12 cellular contexts compared by ENCODE assay signal in the genomic region with DNA sequence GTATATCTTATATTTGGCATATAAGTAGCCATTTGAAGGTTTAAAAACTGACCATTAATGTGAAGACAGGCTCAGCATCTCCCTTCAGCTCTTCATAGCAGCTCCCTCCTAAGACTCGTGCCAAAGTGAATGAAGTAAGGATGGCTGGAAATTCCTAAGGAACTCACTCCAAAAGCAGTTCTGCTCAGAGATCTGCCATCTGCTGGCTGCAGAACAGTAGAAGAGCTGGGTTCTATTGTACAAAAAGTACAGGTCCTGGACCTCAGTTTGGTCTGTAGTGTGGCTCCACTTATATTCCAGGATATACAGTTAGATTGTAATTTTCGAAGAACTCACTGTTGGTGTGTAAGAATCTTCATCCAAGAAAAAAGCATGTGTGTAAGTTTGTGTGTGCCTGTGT.
DNase-seq lines count a peak whose midpoint lies in the region; ATAC-seq and TF ChIP-seq lines count a peak whose summit lies in the region.
"Had no signal": no experiment of that assay in that cellular context is flagged by ENCODE, and none has a peak within 500 bp of the region (broad histone marks: within the 10 kb centered on the region; RNA-seq: fewer than 3 reads in every experiment).

No MANE protein-coding gene starts in this region.

- H3K36me3 ChIP-seq in RWPE2 (ENCODE audit: low read depth) (no peaks in the 10 kb centered on the region), fibroblast of lung (ENCODE audit: control insufficient read depth, insufficient read depth, low read length) (peaks cover 2% of the 10 kb centered on the region), neural cell (ENCODE audit: insufficient read depth, low read length) (peaks cover 8% of the 10 kb centered on the region), left lung (peaks cover 0 to 93% of the 10 kb centered on the region in 2 donors)

- DNase-seq in AG20443 (ENCODE audit: low spot score) = peak; percentile 85
- no peak for DNase-seq in RWPE2 (ENCODE audit: low spot score)
- peak; percentile 50 to 81 for DNase-seq in fibroblast of lung (ENCODE audit: low read depth in 2 of 2)
- no peak for DNase-seq in activated CD8-positive, alpha-beta memory T cell treated with anti-CD3 and anti-CD28 coated beads, Interleukin-2, amount 50 U/mL, for 4 hours
- DNase-seq in left lung = no peak
- DNase-seq in activated T-helper 1 cell treated with anti-CD3 and anti-CD28 coated beads, Interleukin-12 subunit alpha, Interleukin-12 subunit beta, Interleukin-2, Interleukin-4 antibody, amounts not matched to agents 30 ng/mL and 10 ng/mL and 1 ng/mL, durations not matched to agents 14 hours and 24 hours and 36 hours (ENCODE audit: low spot score) = no peak
- DNase-seq in DMS153 treated with DMSO at 0.1 percent for 48 hours (lab: John Stamatoyannopoulos, UW; ENCODE audit: unreplicated experiment) = no peak
- DNase-seq: effector CD4-positive, alpha-beta T cell; stimulated activated CD4-positive, alpha-beta T cell treated with anti-CD3 and anti-CD28 coated beads, Interleukin-15, amount 100 ng/mL, for 24 hours; stomach; T-helper 1 cell had no signal

- no peak for TF ChIP-seq EP300 in neural cell (conservative IDR thresholded peaks at IDR 0.05; ENCODE audit: poor library complexity, severe bottlenecking)

- H3K9me3 ChIP-seq in RWPE2 (ENCODE audit: severe bottlenecking) = no peaks in the 10 kb centered on the region
- no peaks in the 10 kb centered on the region for H3K9me3 ChIP-seq in fibroblast of lung (ENCODE audit: control insufficient read depth, insufficient read depth, low read depth, low read length)
- no peaks in the 10 kb centered on the region for H3K9me3 ChIP-seq in neural cell (ENCODE audit: low read length)
- H3K9me3 ChIP-seq in left lung = no peaks in the 10 kb centered on the region
- H3K9me3 ChIP-seq: stomach had no signal

- H3K27ac ChIP-seq in RWPE2 (ENCODE audit: poor library complexity, severe bottlenecking) = no peak overlapping the region
- no peak overlapping the region for H3K27ac ChIP-seq in fibroblast of lung (ENCODE audit: insufficient read depth, low read length)
- H3K27ac ChIP-seq in neural cell (ENCODE audit: low read length) = no peak overlapping the region
- H3K27ac ChIP-seq in left lung = no peak overlapping the region
- H3K27ac ChIP-seq: stomach had no signal

- intact Hi-C loops in left lung (cut with DNase I) = loop anchor here in 1 of 2 donors (10.0 kb wide), 1 partner anchor 480 kb away; no protein-coding TSS in a partner anchor
- intact Hi-C loops in activated T-helper 1 cell treated with anti-CD3 and anti-CD28 coated beads, Interleukin-12 subunit alpha, Interleukin-12 subunit beta, Interleukin-2, Interleukin-4 antibody, amounts not matched to agents 30 ng/mL and 10 ng/mL and 1 ng/mL, durations not matched to agents 14 hours and 24 hours and 36 hours (cut with micrococcal nuclease) = no loop called here

- H3K27me3 ChIP-seq in RWPE2 (ENCODE audit: insufficient read depth, poor library complexity, severe bottlenecking) (no peaks in the 10 kb centered on the region), fibroblast of lung (ENCODE audit: control insufficient read depth, insufficient read depth, low read length) (no peaks in the 10 kb centered on the region), neural cell (ENCODE audit: insufficient read depth, low read depth, low read length) (no peaks in the 10 kb centered on the region), left lung (no peaks in the 10 kb centered on the region)
- H3K27me3 ChIP-seq: stomach had no signal

- H3K4me2 ChIP-seq in fibroblast of lung (ENCODE audit: extremely low read depth, insufficient read depth, low read length) (no peak overlapping the region), neural cell (ENCODE audit: low read length) (no peak overlapping the region)

- no peaks in the 10 kb centered on the region for H3K4me1 Mint-ChIP-seq in activated T-helper 1 cell treated with anti-CD3 and anti-CD28 coated beads, Interleukin-12 subunit alpha, Interleukin-12 subunit beta, Interleukin-2, Interleukin-4 antibody, amounts not matched to agents 30 ng/mL and 10 ng/mL and 1 ng/mL, durations not matched to agents 14 hours and 24 hours and 36 hours (ENCODE audit: low read depth)

- H3K27me3 Mint-ChIP-seq in activated T-helper 1 cell treated with anti-CD3 and anti-CD28 coated beads, Interleukin-12 subunit alpha, Interleukin-12 subunit beta, Interleukin-2, Interleukin-4 antibody, amounts not matched to agents 30 ng/mL and 10 ng/mL and 1 ng/mL, durations not matched to agents 14 hours and 24 hours and 36 hours (ENCODE audit: insufficient read depth) = no peaks in the 10 kb centered on the region

- H2AFZ ChIP-seq in fibroblast of lung (ENCODE audit: low read length) (no peak overlapping the region), neural cell (ENCODE audit: low read depth, low read length) (no peak overlapping the region)

- H3K4me1 ChIP-seq in RWPE2 (ENCODE audit: insufficient read depth, poor library complexity, severe bottlenecking) = no peaks in the 10 kb centered on the region
- H3K4me1 ChIP-seq in fibroblast of lung (ENCODE audit: control insufficient read depth, extremely low read depth, insufficient read depth, low read length) = no peaks in the 10 kb centered on the region
- H3K4me1 ChIP-seq in left lung = no peaks in the 10 kb centered on the region
- H3K4me1 ChIP-seq: stomach had no signal

- ATAC-seq in RWPE2 (ENCODE audit: low read depth) (no peak), left lung (no peak)

- no peaks in the 10 kb centered on the region for H3K9me3 Mint-ChIP-seq in activated T-helper 1 cell treated with anti-CD3 and anti-CD28 coated beads, Interleukin-12 subunit alpha, Interleukin-12 subunit beta, Interleukin-2, Interleukin-4 antibody, amounts not matched to agents 30 ng/mL and 10 ng/mL and 1 ng/mL, durations not matched to agents 14 hours and 24 hours and 36 hours

- H3K79me2 ChIP-seq in fibroblast of lung (ENCODE audit: control insufficient read depth, insufficient read depth, low read length) = no peaks in the 10 kb centered on the region
- H3K79me2 ChIP-seq in neural cell (replicated peaks; ENCODE audit: insufficient read depth, low read length) = no peaks in the 10 kb centered on the region

- H3K9me2 ChIP-seq in neural cell (ENCODE audit: insufficient read depth, low read length) = no peaks in the 10 kb centered on the region

- H4K20me1 ChIP-seq in fibroblast of lung (ENCODE audit: control insufficient read depth, extremely low read depth, insufficient read depth, low read length) (no peaks in the 10 kb centered on the region), neural cell (ENCODE audit: insufficient read depth) (no peaks in the 10 kb centered on the region)

- no peak overlapping the region for H3K4me3 ChIP-seq in RWPE2 (ENCODE audit: severe bottlenecking)
- no peak overlapping the region for H3K4me3 ChIP-seq in fibroblast of lung (replicated peaks in 1 of 4; ENCODE audit: control extremely low read depth in 1 of 4, insufficient read depth in 1 of 4, low read depth in 3 of 4, low read length in 4 of 4)
- no peak overlapping the region for H3K4me3 ChIP-seq in neural cell (ENCODE audit: low read length)
- no peak overlapping the region for H3K4me3 ChIP-seq in left lung
- H3K4me3 ChIP-seq: stomach had no signal

- no peak for TF ChIP-seq RAD21 in neural cell (conservative IDR thresholded peaks at IDR 0.05)

- peak; percentile 20 for TF ChIP-seq CTCF in RWPE2 (IDR thresholded peaks at IDR 0.05; ENCODE audit: poor library complexity, severe bottlenecking)
- TF ChIP-seq CTCF in fibroblast of lung (conservative IDR thresholded peaks at IDR 0.05 in 1 of 2, IDR thresholded peaks at IDR 0.05 in 1 of 2; ENCODE audit: low read depth in 1 of 2, low read length in 2 of 2) = peak; percentile 66 to 72
- peak; percentile 31 for TF ChIP-seq CTCF in neural cell (IDR thresholded peaks at IDR 0.05; ENCODE audit: poor library complexity, severe bottlenecking)
- no peak for TF ChIP-seq CTCF in left lung (IDR thresholded peaks at IDR 0.05)

- no peak overlapping the region for H3K4me3 Mint-ChIP-seq in activated T-helper 1 cell treated with anti-CD3 and anti-CD28 coated beads, Interleukin-12 subunit alpha, Interleukin-12 subunit beta, Interleukin-2, Interleukin-4 antibody, amounts not matched to agents 30 ng/mL and 10 ng/mL and 1 ng/mL, durations not matched to agents 14 hours and 24 hours and 36 hours

- no peaks in the 10 kb centered on the region for H3F3A ChIP-seq in neural cell (ENCODE audit: insufficient read depth, low read length, poor library complexity, severe bottlenecking)

- H3K36me3 Mint-ChIP-seq in activated T-helper 1 cell treated with anti-CD3 and anti-CD28 coated beads, Interleukin-12 subunit alpha, Interleukin-12 subunit beta, Interleukin-2, Interleukin-4 antibody, amounts not matched to agents 30 ng/mL and 10 ng/mL and 1 ng/mL, durations not matched to agents 14 hours and 24 hours and 36 hours (ENCODE audit: low read depth) = no peaks in the 10 kb centered on the region

- no peak overlapping the region for H3K9ac ChIP-seq in fibroblast of lung (ENCODE audit: insufficient read depth, low read length)
- no peak overlapping the region for H3K9ac ChIP-seq in neural cell (ENCODE audit: low read length)

- H3K27ac Mint-ChIP-seq in activated T-helper 1 cell treated with anti-CD3 and anti-CD28 coated beads, Interleukin-12 subunit alpha, Interleukin-12 subunit beta, Interleukin-2, Interleukin-4 antibody, amounts not matched to agents 30 ng/mL and 10 ng/mL and 1 ng/mL, durations not matched to agents 14 hours and 24 hours and 36 hours = no peak overlapping the region

TF ChIP-seq in neural cell, 6 proteins besides CTCF, POLR2A, EP300 and RAD21:
- TF ChIP-seq EZH2 (IDR thresholded peaks at IDR 0.05; ENCODE audit: borderline replicate concordance, insufficient read depth, low read length, poor library complexity, severe bottlenecking) (no peak), SMC3 (conservative IDR thresholded peaks at IDR 0.05; ENCODE audit: poor library complexity) (peak; percentile 54)

Comparison
In these comparisons a context has a peak if more than half of its experiments do, and no peak if none do; other contexts are left out.
1. DNase-seq: peak in AG20443 (single experiment) and fibroblast of lung (2 of 2); none in RWPE2 (single experiment), activated CD8-positive, alpha-beta memory T cell treated with anti-CD3 and anti-CD28 coated beads, Interleukin-2, amount 50 U/mL, for 4 hours (single experiment), left lung (0 of 2), activated T-helper 1 cell treated with anti-CD3 and anti-CD28 coated beads, Interleukin-12 subunit alpha, Interleukin-12 subunit beta, Interleukin-2, Interleukin-4 antibody, amounts not matched to agents 30 ng/mL and 10 ng/mL and 1 ng/mL, durations not matched to agents 14 hours and 24 hours and 36 hours (single experiment) and DMS153 treated with DMSO at 0.1 percent for 48 hours (single experiment).
2. CTCF ChIP-seq: peak in RWPE2 (single experiment), fibroblast of lung (2 of 2) and neural cell (single experiment); none in left lung (0 of 2).